Comparison of ENCODE assay signal across 8 cellular contexts in genomic region chr19:57746580-57747471, GRCh38. TPM values are rescaled to one million over a fixed set of nuclear protein-coding genes. Genes with fewer than 3 reads are reported as not detected.
DNase-seq lines count a peak whose midpoint lies in the region; ATAC-seq and TF ChIP-seq lines count a peak whose summit lies in the region.

ZNF776 (plus strand) TSS chr19:57746815; CDS start chr19:57747059, 244 bp downstream.

- H3K27ac ChIP-seq in dorsolateral prefrontal cortex (peak within 1 kb of the TSS in 57 of 59 donors; percentile 3 to 92 (median 82)), liver (ENCODE audit: low read depth in 1 of 2, low read length in 2 of 2) (peak within 1 kb of the TSS; percentile 62 to 73)

- peak within 1 kb of the TSS; percentile 89 to 92 for H3K9ac ChIP-seq in liver (ENCODE audit: low read depth in 1 of 2, low read length in 2 of 2)

- H3K4me1 Mint-ChIP-seq in CD14-positive monocyte: peaks cover 21% of the 10 kb centered on the region

- H3K4me3 ChIP-seq in dorsolateral prefrontal cortex (peak within 1 kb of the TSS; percentile 65 to 100 (median 95)), liver (ENCODE audit: low read depth in 1 of 3, low read length in 3 of 3) (peak within 1 kb of the TSS; percentile 80 to 98 (median 96))

- peaks cover 2 to 3% (median 2%) of the 10 kb centered on the region in 3 donors for H3K27me3 Mint-ChIP-seq in CD14-positive monocyte (ENCODE audit: low read depth in 3 of 3)

- H3K9me3 ChIP-seq in liver (ENCODE audit: control insufficient read depth in 4 of 4, low read length in 3 of 4): peaks cover 5 to 37% (median 23%) of the 10 kb centered on the region in 4 donors

- TF ChIP-seq CTCF in CD14-positive monocyte (IDR thresholded peaks at IDR 0.05) (no peak), dorsolateral prefrontal cortex (IDR thresholded peaks at IDR 0.05 in 54 of 56, conservative IDR thresholded peaks at IDR 0.05 in 2 of 56; ENCODE audit: low read depth in 1 of 56, partially characterized antibody in 56 of 56) (peak in 31 of 56 donors; percentile 11 to 49 (median 32)), liver (IDR thresholded peaks at IDR 0.05; ENCODE audit: low read depth, low read length, missing input control) (no peak)

- WGBS in liver: 1% methylated on average over 51 of the region's 51 CpGs

- H3K36me3 ChIP-seq in liver (ENCODE audit: control insufficient read depth in 4 of 4, insufficient read depth in 3 of 4, low read depth in 1 of 4, low read length in 3 of 4): peaks cover 5 to 31% (median 28%) of the 10 kb centered on the region in 4 donors

- H3K27me3 ChIP-seq in dorsolateral prefrontal cortex (no peaks in the 10 kb centered on the region), liver (ENCODE audit: control insufficient read depth in 4 of 4, insufficient read depth in 4 of 4, low read length in 3 of 4) (no peaks in the 10 kb centered on the region)

- H3K4me1 ChIP-seq in liver (ENCODE audit: control insufficient read depth in 4 of 4, insufficient read depth in 4 of 4, low read length in 3 of 4): peaks cover 3 to 12% (median 9%) of the 10 kb centered on the region in 4 donors

- peak within 1 kb of the TSS; percentile 98 to 99 for H3K4me3 Mint-ChIP-seq in CD14-positive monocyte

- peaks cover 24 to 75% (median 47%) of the 10 kb centered on the region in 7 donors for H3K9me3 Mint-ChIP-seq in CD14-positive monocyte

- ATAC-seq in GM19351 (IDR thresholded peaks at IDR 0.05; ENCODE audit: unreplicated experiment): peak; percentile 96
- ATAC-seq in HG03520 (IDR thresholded peaks at IDR 0.05; ENCODE audit: unreplicated experiment): peak; percentile 89

- DNase-seq in CD14-positive monocyte (ENCODE audit: low spot score): peak; percentile 85
- DNase-seq in NCI-H526 treated with DMSO at 0.1 percent for 48 hours (lab: John Stamatoyannopoulos, UW): peak; percentile 80
- DNase-seq in activated CD4-positive, alpha-beta T cell treated with anti-CD3 and anti-CD28 coated beads, Interleukin-2, amount 50 U/mL, for 1 hour: peak; percentile 75
- DNase-seq in dorsolateral prefrontal cortex: peak; percentile 62 to 94 (median 84)
- DNase-seq in stimulated activated CD4-positive, alpha-beta T cell treated with anti-CD3 and anti-CD28 coated beads, Interleukin-4, amount 100 ng/mL, for 1 hour: peak; percentile 72

- peaks cover 36 to 44% of the 10 kb centered on the region in 2 donors for H3K36me3 Mint-ChIP-seq in CD14-positive monocyte

- TF ChIP-seq RAD21 in liver (IDR thresholded peaks at IDR 0.05): peak; percentile 13 to 37

- intact Hi-C loops in CD14-positive monocyte (cut with micrococcal nuclease) (loop anchor here (2.0 to 10.0 kb wide), 5 partner anchors 20 to 258 kb away; partner anchors contain the start of genes ZNF417 (in 1 of the 2), ZNF586 (in 1 of the 2), ZNF606 (in 1 of the 2) and ZNF671 (in 1 of the 2)), dorsolateral prefrontal cortex (cut with DNase I) (loop anchor here (5.0 to 10.0 kb wide), 2 partner anchors 65 to 408 kb away; partner anchors contain the start of genes ZNF329 (in 2 of the 2) and ZNF551 (in 1 of the 2))

- peak within 1 kb of the TSS; percentile 91 to 97 (median 95) for H3K27ac Mint-ChIP-seq in CD14-positive monocyte

TF ChIP-seq in liver, 16 proteins besides CTCF, POLR2A, EP300 and RAD21:
- peak; percentile 91 to 95 for TF ChIP-seq GABPA (IDR thresholded peaks at IDR 0.05 in 1 of 2, conservative IDR thresholded peaks at IDR 0.05 in 1 of 2)
- no peak for TF ChIP-seq HNF4A (conservative IDR thresholded peaks at IDR 0.05)
- TF ChIP-seq MAX (IDR thresholded peaks at IDR 0.05): no peak
- peak; percentile 98 for TF ChIP-seq YY1 (IDR thresholded peaks at IDR 0.05)
- TF ChIP-seq RXRA (IDR thresholded peaks at IDR 0.05): no peak

RNA-seq across cellular contexts. Expression of gene ZNF776, which starts in this region (rescaled TPM):
- polyA plus RNA-seq in CD14-positive monocyte (1 to 10 TPM; 1.9 to 2.9 TPM), liver (1 to 10 TPM; 2.0 to 4.1 TPM)
- total RNA-seq in dorsolateral prefrontal cortex (10 to 100 TPM; 16.1 to 36.3 (median 24.7) TPM), liver (10 to 100 TPM in 1 of 2 donors, 1 to 10 TPM in 1; 8.7 to 20.3 TPM)

Comparison
In these comparisons a context has a peak if more than half of its experiments do, and no peak if none do; other contexts are left out.
1. Peak in every context shown above with its lines: DNase-seq, ATAC-seq, H3K4me3 ChIP-seq and H3K27ac ChIP-seq.
2. CTCF ChIP-seq: peak in dorsolateral prefrontal cortex (31 of 56); none in CD14-positive monocyte (single experiment) and liver (single experiment).